In genomic region chr22:20509344-20510047, GRCh38 we compare ENCODE assay signal across 8 cellular contexts. TPM values are rescaled to one million over a fixed set of nuclear protein-coding genes. Genes with fewer than 3 reads are reported as not detected.
DNase-seq lines count a peak whose midpoint lies in the region; ATAC-seq, FAIRE-seq and TF ChIP-seq lines count a peak whose summit lies in the region.

No MANE protein-coding gene starts in this region.

- peak overlapping the region; percentile 59 for H3K27ac ChIP-seq in parathyroid adenoma

- no peak overlapping the region for H3K9ac ChIP-seq in parathyroid adenoma

- H3K4me3 ChIP-seq in parathyroid adenoma (ENCODE audit: low read depth, low read length): peak overlapping the region; percentile 13

- no peaks in the 10 kb centered on the region for H3K9me3 Mint-ChIP-seq in activated naive CD4-positive, alpha-beta T cell treated with anti-CD3 and anti-CD28 coated beads, Interleukin-2, amount 50 U/mL, for 72 hours

- ATAC-seq in activated naive CD4-positive, alpha-beta T cell treated with anti-CD3 and anti-CD28 coated beads, Interleukin-2, amount 50 U/mL, for 72 hours: peak; percentile 41 to 62
- ATAC-seq in Right ventricle myocardium inferior (peak; percentile 56), GM21367 (IDR thresholded peaks at IDR 0.05; ENCODE audit: unreplicated experiment) (no peak), HG02870 (IDR thresholded peaks at IDR 0.05; ENCODE audit: unreplicated experiment) (no peak), HG02763 (IDR thresholded peaks at IDR 0.05; ENCODE audit: unreplicated experiment) (no peak)

- intact Hi-C loops in Right ventricle myocardium inferior (cut with DNase I): loop anchor here (2.0 to 5.0 kb wide), 2 partner anchors 17 to 43 kb away; no protein-coding TSS in a partner anchor

- H3K9me3 ChIP-seq in parathyroid adenoma (ENCODE audit: control insufficient read depth, low read length): no peaks in the 10 kb centered on the region

- H3K4me2 ChIP-seq in parathyroid adenoma (ENCODE audit: low read length): peak overlapping the region; percentile 2

- no peak for TF ChIP-seq CTCF in parathyroid adenoma (IDR thresholded peaks at IDR 0.05)

- peak overlapping the region; percentile 99 for H3K27ac Mint-ChIP-seq in activated naive CD4-positive, alpha-beta T cell treated with anti-CD3 and anti-CD28 coated beads, Interleukin-2, amount 50 U/mL, for 72 hours

- H3K27me3 ChIP-seq in parathyroid adenoma (ENCODE audit: control insufficient read depth, insufficient read depth, low read length): no peaks in the 10 kb centered on the region

- no peaks in the 10 kb centered on the region for H3K4me1 ChIP-seq in parathyroid adenoma

- no peak for DNase-seq in GM18507 (ENCODE audit: extremely low spot score, insufficient read length, low read depth)
- peak; percentile 89 for DNase-seq in RKO (ENCODE audit: low spot score)
- DNase-seq in activated naive CD4-positive, alpha-beta T cell treated with anti-CD3 and anti-CD28 coated beads, Interleukin-2, amount 50 U/mL, for 72 hours (ENCODE audit: low spot score in 2 of 2): peak in 1 of 2 donors; percentile 33
- no peak for DNase-seq in Right ventricle myocardium inferior (ENCODE audit: missing footprints)

- no peak overlapping the region for H2AFZ ChIP-seq in parathyroid adenoma

- FAIRE-seq in GM18507 (lab: Jason Lieb, UNC): peak; percentile 82

- H3K36me3 ChIP-seq in parathyroid adenoma (ENCODE audit: control insufficient read depth, insufficient read depth, low read length): no peaks in the 10 kb centered on the region

- peaks cover 22 to 41% of the 10 kb centered on the region in 2 donors for H3K36me3 Mint-ChIP-seq in activated naive CD4-positive, alpha-beta T cell treated with anti-CD3 and anti-CD28 coated beads, Interleukin-2, amount 50 U/mL, for 72 hours

- H3K79me2 ChIP-seq in parathyroid adenoma: peaks cover 38% of the 10 kb centered on the region

RNA-seq across cellular contexts. Expression of gene MED15, which starts 2.1 kb away (rescaled TPM):
- total RNA-seq in activated naive CD4-positive, alpha-beta T cell treated with anti-CD3 and anti-CD28 coated beads, Interleukin-2, amount 50 U/mL, for 72 hours: 100 to 1,000 TPM in 1 of 2 donors, 10 to 100 TPM in 1; 88.9 to 137 TPM
- 38.1 TPM for total RNA-seq in Right ventricle myocardium inferior

RNA-seq across cellular contexts. Expression of gene KLHL22, which starts 13.9 kb away (rescaled TPM):
- total RNA-seq in activated naive CD4-positive, alpha-beta T cell treated with anti-CD3 and anti-CD28 coated beads, Interleukin-2, amount 50 U/mL, for 72 hours: 10 to 100 TPM; 18.0 to 20.2 TPM
- 12.4 TPM for total RNA-seq in Right ventricle myocardium inferior

Comparison
In these comparisons a context has a peak if more than half of its experiments do, and no peak if none do; other contexts are left out.
1. ATAC-seq: peak in activated naive CD4-positive, alpha-beta T cell treated with anti-CD3 and anti-CD28 coated beads, Interleukin-2, amount 50 U/mL, for 72 hours (2 of 2) and Right ventricle myocardium inferior (single experiment); none in GM21367 (single experiment), HG02870 (single experiment) and HG02763 (single experiment).